ENCODE assay signal across 12 cellular contexts in genomic region chr1:184747089-184747955, GRCh38. TPM values are rescaled to one million over a fixed set of nuclear protein-coding genes. Genes with fewer than 3 reads are reported as not detected.
DNase-seq lines count a peak whose midpoint lies in the region; ATAC-seq and TF ChIP-seq lines count a peak whose summit lies in the region.
"Had no signal": no experiment of that assay in that cellular context is flagged by ENCODE, and none has a peak within 500 bp of the region (broad histone marks: within the 10 kb centered on the region; RNA-seq: fewer than 3 reads in every experiment).

No MANE protein-coding gene starts in this region.

- no peak overlapping the region for H3K4ac ChIP-seq in trophoblast cell (ENCODE audit: low read depth, low read length)

- POLR2A ChIA-PET in PC-3 (lab: Charles Lee; ENCODE audit: unreplicated experiment): no interaction called here

- H3K27ac ChIP-seq in trophoblast cell (ENCODE audit: low read depth, low read length) (no peak overlapping the region), PC-3 (ENCODE audit: low read length) (no peak overlapping the region)
- H3K27ac ChIP-seq: BLaER1 had no signal

- peaks cover 0 to 1% of the 10 kb centered on the region in 2 experiments for H3K36me3 ChIP-seq in trophoblast cell (ENCODE audit: control insufficient read depth in 1 of 2, insufficient read depth in 2 of 2, low read length in 2 of 2)
- no peaks in the 10 kb centered on the region for H3K36me3 ChIP-seq in PC-3 (ENCODE audit: low read depth, low read length)

- no peak overlapping the region for H2BK5ac ChIP-seq in trophoblast cell (ENCODE audit: low read depth, low read length, poor library complexity)

- H2BK120ac ChIP-seq in trophoblast cell (ENCODE audit: insufficient read depth, low read length, poor library complexity): no peak overlapping the region

- no peak overlapping the region for H4K8ac ChIP-seq in trophoblast cell (ENCODE audit: low read depth, low read length)

- H3K27me3 ChIP-seq in trophoblast cell (ENCODE audit: insufficient read depth, low read length): no peaks in the 10 kb centered on the region
- H3K27me3 ChIP-seq in PC-3 (ENCODE audit: low read length): no peaks in the 10 kb centered on the region
- H3K27me3 ChIP-seq: BLaER1 had no signal

- H3K18ac ChIP-seq in trophoblast cell (ENCODE audit: low read length): no peak overlapping the region

- H3K79me1 ChIP-seq in trophoblast cell (ENCODE audit: low read length): no peaks in the 10 kb centered on the region

- intact Hi-C loops in PC-3 (cut with micrococcal nuclease): no loop called here

- no peak overlapping the region for H3K23ac ChIP-seq in trophoblast cell (ENCODE audit: low read length)

- H3K14ac ChIP-seq in trophoblast cell (ENCODE audit: low read length): no peak overlapping the region

- no TSS peak for BruUV-seq in PC-3 (replicated peaks; lab: Mats Ljungman, UMichigan)

- H3K79me2 ChIP-seq in trophoblast cell (ENCODE audit: control insufficient read depth, insufficient read depth, low read length, poor library complexity) (no peaks in the 10 kb centered on the region), PC-3 (ENCODE audit: low read length) (peaks cover 18% of the 10 kb centered on the region)

- H2BK12ac ChIP-seq in trophoblast cell (ENCODE audit: low read length): no peak overlapping the region

- ATAC-seq in GM19468 (IDR thresholded peaks at IDR 0.05; ENCODE audit: extremely low read depth, unreplicated experiment): peak; percentile 88
- ATAC-seq in HG03103 (IDR thresholded peaks at IDR 0.05; ENCODE audit: low read depth, unreplicated experiment): peak; percentile 88
- ATAC-seq in activated CD4-positive, CD25-positive, alpha-beta regulatory T cell treated with anti-CD3 and anti-CD28 coated beads, Interleukin-2, amount 50 U/mL, for 24 hours: no peak
- ATAC-seq in PC-3: no peak
- ATAC-seq: activated CD8-positive, alpha-beta T cell treated with anti-CD3 and anti-CD28 coated beads, Interleukin-2, amount 10 ng/mL, durations not matched to agents 7 days and 5 days; HCT116 had no signal

- H3K4me3 ChIP-seq in trophoblast cell (ENCODE audit: low read depth, low read length) (no peak overlapping the region), PC-3 (ENCODE audit: low read length) (no peak overlapping the region)
- H3K4me3 ChIP-seq: BLaER1 had no signal

- H3K4me2 ChIP-seq in trophoblast cell (ENCODE audit: low read length) (no peak overlapping the region), PC-3 (ENCODE audit: low read length) (no peak overlapping the region)

- H4K20me1 ChIP-seq in PC-3 (ENCODE audit: low read length): no peaks in the 10 kb centered on the region
- H4K20me1 ChIP-seq: BLaER1 had no signal

- H3K9me2 ChIP-seq in PC-3 (replicated peaks; ENCODE audit: low read length): no peaks in the 10 kb centered on the region

- H2AFZ ChIP-seq in trophoblast cell (ENCODE audit: insufficient read depth, low read length, poor library complexity): no peak overlapping the region
- no peak overlapping the region for H2AFZ ChIP-seq in PC-3 (ENCODE audit: low read length)

- H3K4me1 ChIP-seq in trophoblast cell (ENCODE audit: control insufficient read depth in 1 of 2, insufficient read depth in 2 of 2, low read length in 2 of 2) (no peaks in the 10 kb centered on the region), PC-3 (ENCODE audit: insufficient read depth, low read length) (peaks cover 39% of the 10 kb centered on the region)

- no peak overlapping the region for H3K9ac ChIP-seq in trophoblast cell (ENCODE audit: low read length)
- no peak overlapping the region for H3K9ac ChIP-seq in PC-3 (ENCODE audit: low read length)
- H3K9ac ChIP-seq: BLaER1 had no signal

- H4K91ac ChIP-seq in trophoblast cell (ENCODE audit: low read depth, low read length): no peak overlapping the region

- H3K9me3 ChIP-seq in trophoblast cell (ENCODE audit: insufficient read depth, low read depth, low read length) (no peaks in the 10 kb centered on the region), PC-3 (ENCODE audit: low read length) (no peaks in the 10 kb centered on the region)
- H3K9me3 ChIP-seq: BLaER1 had no signal

- H4K12ac ChIP-seq in trophoblast cell (ENCODE audit: low read depth, low read length): no peak overlapping the region

- TF ChIP-seq CTCF in PC-3 (conservative IDR thresholded peaks at IDR 0.05; ENCODE audit: low read depth, low read length): no peak

- H2AK5ac ChIP-seq in trophoblast cell (ENCODE audit: low read length): no peak overlapping the region

- CTCF ChIA-PET in PC-3 (lab: Charles Lee): no interaction called here

- DNase-seq in GF-D8 (lab: John Stamatoyannopoulos, UW) (peak; percentile 49), OCI-M1 (lab: John Stamatoyannopoulos, UW) (peak; percentile 78), trophoblast cell (no peak), NCI-H446 (lab: John Stamatoyannopoulos, UW) (no peak), PC-3 (no peak)
- DNase-seq: activated CD8-positive, alpha-beta T cell treated with anti-CD3 and anti-CD28 coated beads, Interleukin-2, amount 10 ng/mL, durations not matched to agents 7 days and 5 days; NCI-H69 had no signal

- no peaks in the 10 kb centered on the region for H3F3A ChIP-seq in PC-3 (ENCODE audit: low read length, unreplicated experiment)

- no CpG with 5 or more reads among the region's 3 CpGs for WGBS in trophoblast cell (ENCODE audit: extremely low coverage, insufficient coverage, insufficient read length)

RNA-seq across cellular contexts. Expression of gene EDEM3, which starts 7.3 kb away (rescaled TPM):
- 14.7 and 14.8 TPM in 2 replicates for polyA plus RNA-seq in trophoblast cell (2013)
- 12.8 and 16.2 TPM in 2 replicates for total RNA-seq in PC-3 (2014; rRNA removed)

Comparison
In these comparisons a context has a peak if more than half of its experiments do, and no peak if none do; other contexts are left out.
1. DNase-seq: peak in GF-D8 (single experiment) and OCI-M1 (single experiment); none in trophoblast cell (0 of 2), NCI-H446 (0 of 2) and PC-3 (single experiment).
2. ATAC-seq: peak in GM19468 (single experiment) and HG03103 (single experiment); none in activated CD4-positive, CD25-positive, alpha-beta regulatory T cell treated with anti-CD3 and anti-CD28 coated beads, Interleukin-2, amount 50 U/mL, for 24 hours (0 of 2) and PC-3 (single experiment).